8 cellular contexts compared by ENCODE assay signal in the genomic region with DNA sequence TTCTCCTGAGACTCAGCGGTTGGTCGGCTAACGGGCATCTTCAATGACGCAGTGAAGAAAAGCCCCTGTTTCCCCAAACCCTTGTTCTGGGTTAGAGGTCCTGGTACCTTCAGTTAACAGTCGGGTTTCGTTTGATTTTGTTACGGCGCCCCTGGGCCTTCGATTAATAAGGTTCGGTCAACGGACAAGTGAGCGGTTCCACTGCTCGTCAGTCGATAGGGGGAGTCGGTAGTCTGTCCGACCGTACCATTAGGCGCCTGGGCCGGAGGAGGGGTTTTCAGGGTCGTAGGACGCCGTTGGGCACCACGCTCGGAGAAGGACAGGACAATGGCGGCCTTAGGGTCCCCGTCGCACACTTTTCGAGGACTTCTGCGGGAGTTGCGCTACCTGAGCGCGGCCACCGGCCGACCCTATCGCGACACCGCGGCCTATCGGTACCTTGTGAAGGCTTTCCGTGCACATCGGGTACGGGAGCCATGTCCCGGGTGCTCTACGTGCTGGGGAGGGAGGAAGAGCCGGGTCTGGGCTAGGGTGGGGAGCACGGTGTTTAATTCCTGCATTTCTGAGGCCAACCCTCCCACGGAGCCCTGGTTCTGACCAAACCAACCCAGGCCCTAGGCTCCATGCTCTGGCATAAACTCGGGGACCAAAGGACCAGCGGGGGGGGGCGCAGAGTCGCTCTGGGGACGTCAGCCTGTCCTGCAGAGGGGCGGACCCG. TPM values are rescaled to one million over a fixed set of nuclear protein-coding genes. Genes with fewer than 3 reads are reported as not detected.
A peak's percentile ranks its signal among the peaks of the same experiment; 100 is the strongest.
DNase-seq lines count a peak whose midpoint lies in the region; ATAC-seq and TF ChIP-seq lines count a peak whose summit lies in the region.

A gene with protein sequence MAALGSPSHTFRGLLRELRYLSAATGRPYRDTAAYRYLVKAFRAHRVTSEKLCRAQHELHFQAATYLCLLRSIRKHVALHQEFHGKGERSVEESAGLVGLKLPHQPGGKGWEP (plus strand): TSS at position 280 of the 718 bp plus-strand sequence. CDS start 48 bp downstream, at position 328.

- H3K4me1 Mint-ChIP-seq in activated T-cell treated with anti-CD3 and anti-CD28 coated beads, Interleukin-2, amount 50 U/mL, for 4 hours (ENCODE audit: low read depth), result peaks cover 24% of the 10 kb centered on the region

- H2AFZ ChIP-seq in PC-3 (ENCODE audit: low read length), result peak within 1 kb of the TSS; percentile 86

- H3K4me1 ChIP-seq in PC-3 (ENCODE audit: insufficient read depth, low read length) (peaks cover 9% of the 10 kb centered on the region), esophagus muscularis mucosa (peaks cover 9 to 20% (median 18%) of the 10 kb centered on the region in 4 donors)

- H3K27ac ChIP-seq in PC-3 (ENCODE audit: low read length), result peak within 1 kb of the TSS; percentile 91
- H3K27ac ChIP-seq in esophagus muscularis mucosa (replicated peaks in 1 of 4), result peak within 1 kb of the TSS; percentile 97 to 100 (median 98)

- ATAC-seq in GM21576 (IDR thresholded peaks at IDR 0.05; ENCODE audit: unreplicated experiment), result peak; percentile 64
- peak; percentile 77 for ATAC-seq in PC-3
- ATAC-seq in activated T-cell treated with anti-CD3 and anti-CD28 coated beads, Interleukin-2, amount 50 U/mL, for 4 hours, result peak; percentile 62 to 69

- H4K20me1 ChIP-seq in PC-3 (ENCODE audit: low read length), result no peaks in the 10 kb centered on the region

- TF ChIP-seq EP300 in Ishikawa (IDR thresholded peaks at IDR 0.05; ENCODE audit: borderline replicate concordance) (peak; percentile 38; the same call in 1 of the 2 replicates), esophagus muscularis mucosa (IDR thresholded peaks at IDR 0.05) (no peak)

- CTCF ChIA-PET in PC-3 (lab: Charles Lee), result no interaction called here

- DNase-seq in DMS79 (lab: John Stamatoyannopoulos, UW) (peak; percentile 87), PC-3 (peak; percentile 82), esophagus muscularis mucosa (ENCODE audit: extremely low spot score) (peak; percentile 98), myocyte (ENCODE audit: low read depth) (peak; percentile 98)
- DNase-seq in activated T-cell treated with anti-CD3 and anti-CD28 coated beads, Interleukin-2, amount 50 U/mL, for 4 hours, result peak; percentile 73
- DNase-seq in stimulated activated CD8-positive, alpha-beta memory T cell treated with anti-CD3 and anti-CD28 coated beads, Interleukin-7, amount 100 ng/mL, for 4 hours (ENCODE audit: low read depth in 2 of 2), result peak; percentile 71 to 72

- H3K79me2 ChIP-seq in PC-3 (ENCODE audit: low read length), result peaks cover 28% of the 10 kb centered on the region

- H3K9me2 ChIP-seq in PC-3 (replicated peaks; ENCODE audit: low read length), result no peaks in the 10 kb centered on the region

- TF ChIP-seq POLR2A in esophagus muscularis mucosa (IDR thresholded peaks at IDR 0.05; ENCODE audit: low read depth), result peak; percentile 70

- WGBS in esophagus muscularis mucosa, result 0% methylated on average over 43 of the region's 54 CpGs

- peaks cover 5% of the 10 kb centered on the region for H3K36me3 Mint-ChIP-seq in activated T-cell treated with anti-CD3 and anti-CD28 coated beads, Interleukin-2, amount 50 U/mL, for 4 hours (ENCODE audit: insufficient read depth)

- H3K9me3 ChIP-seq in PC-3 (ENCODE audit: low read length) (no peaks in the 10 kb centered on the region), esophagus muscularis mucosa (peaks cover 0 to 8% (median 2%) of the 10 kb centered on the region in 4 donors)

- H3K4me3 ChIP-seq in PC-3 (ENCODE audit: low read length) (peak within 1 kb of the TSS; percentile 83), esophagus muscularis mucosa (peak within 1 kb of the TSS; percentile 75 to 92 (median 78))

- H3K27me3 ChIP-seq in PC-3 (ENCODE audit: low read length), result no peaks in the 10 kb centered on the region
- H3K27me3 ChIP-seq in esophagus muscularis mucosa, result no peaks in the 10 kb centered on the region

- intact Hi-C loops in PC-3 (cut with micrococcal nuclease), result no loop called here
- intact Hi-C loops in esophagus muscularis mucosa (cut with DNase I), result no loop called here

- H3F3A ChIP-seq in PC-3 (ENCODE audit: low read length, unreplicated experiment), result peaks cover 9% of the 10 kb centered on the region

- H3K9me3 Mint-ChIP-seq in activated T-cell treated with anti-CD3 and anti-CD28 coated beads, Interleukin-2, amount 50 U/mL, for 4 hours, result peaks cover 4% of the 10 kb centered on the region

- POLR2A ChIA-PET in PC-3 (lab: Charles Lee; ENCODE audit: unreplicated experiment), result no interaction called here

- peak within 1 kb of the TSS; percentile 99 for H3K9ac ChIP-seq in PC-3 (ENCODE audit: low read length)

- TF ChIP-seq CTCF in PC-3 (conservative IDR thresholded peaks at IDR 0.05; ENCODE audit: low read depth, low read length) (peak; percentile 45), esophagus muscularis mucosa (IDR thresholded peaks at IDR 0.05) (peak in 2 of 3 experiments; percentile 32 to 55)

- peak; percentile 24; the same call in 1 of the 2 replicates for TF ChIP-seq RAD21 in Ishikawa (IDR thresholded peaks at IDR 0.05; ENCODE audit: low read depth)

- peak within 1 kb of the TSS; percentile 97 for H3K4me3 Mint-ChIP-seq in activated T-cell treated with anti-CD3 and anti-CD28 coated beads, Interleukin-2, amount 50 U/mL, for 4 hours

- peak within 1 kb of the TSS; percentile 94 for H3K4me2 ChIP-seq in PC-3 (ENCODE audit: low read length)

- BruUV-seq in PC-3 (replicated peaks; lab: Mats Ljungman, UMichigan), result TSS peak; percentile 71

- H3K27me3 Mint-ChIP-seq in activated T-cell treated with anti-CD3 and anti-CD28 coated beads, Interleukin-2, amount 50 U/mL, for 4 hours (ENCODE audit: low read depth), result peaks cover 2% of the 10 kb centered on the region

- H3K36me3 ChIP-seq in PC-3 (ENCODE audit: low read depth, low read length) (no peaks in the 10 kb centered on the region), esophagus muscularis mucosa (peaks cover 0 to 10% (median 7%) of the 10 kb centered on the region in 4 donors)

TF ChIP-seq in Ishikawa, 13 proteins besides CTCF, POLR2A, EP300 and RAD21:
- TF ChIP-seq CEBPB (IDR thresholded peaks at IDR 0.05) (no peak), CREB1 (IDR thresholded peaks at IDR 0.05; ENCODE audit: low read depth) (peak; percentile 74), TEAD4 (IDR thresholded peaks at IDR 0.05) (0 out of 2 replicates have a peak, but pooled peaks have one; percentile 8), NFIC (IDR thresholded peaks at IDR 0.05) (0 out of 2 replicates have a peak, but pooled peaks have one; percentile 26), YY1 (IDR thresholded peaks at IDR 0.05; ENCODE audit: low read depth) (peak; percentile 85), FOXM1 (IDR thresholded peaks at IDR 0.05; ENCODE audit: borderline replicate concordance, low read depth) (peak; percentile 21; the same call in 1 of the 2 replicates), EGR1 (IDR thresholded peaks at IDR 0.05) (no peak), ZBTB7A (IDR thresholded peaks at IDR 0.05; ENCODE audit: low read depth) (peak; percentile 93), TAF1 (IDR thresholded peaks at IDR 0.05; ENCODE audit: low read depth) (peak; percentile 78), TCF12 (IDR thresholded peaks at IDR 0.05; ENCODE audit: low read depth) (no peak; the same call in 1 of the 2 replicates)
- TF ChIP-seq, protein P1, sequence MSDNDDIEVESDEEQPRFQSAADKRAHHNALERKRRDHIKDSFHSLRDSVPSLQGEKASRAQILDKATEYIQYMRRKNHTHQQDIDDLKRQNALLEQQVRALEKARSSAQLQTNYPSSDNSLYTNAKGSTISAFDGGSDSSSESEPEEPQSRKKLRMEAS (IDR thresholded peaks at IDR 0.05), result no peak; the same call in none of the 2 replicates
- TF ChIP-seq, protein P2, sequence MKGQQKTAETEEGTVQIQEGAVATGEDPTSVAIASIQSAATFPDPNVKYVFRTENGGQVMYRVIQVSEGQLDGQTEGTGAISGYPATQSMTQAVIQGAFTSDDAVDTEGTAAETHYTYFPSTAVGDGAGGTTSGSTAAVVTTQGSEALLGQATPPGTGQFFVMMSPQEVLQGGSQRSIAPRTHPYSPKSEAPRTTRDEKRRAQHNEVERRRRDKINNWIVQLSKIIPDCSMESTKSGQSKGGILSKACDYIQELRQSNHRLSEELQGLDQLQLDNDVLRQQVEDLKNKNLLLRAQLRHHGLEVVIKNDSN (IDR thresholded peaks at IDR 0.05), result no peak
- TF ChIP-seq, protein P3, sequence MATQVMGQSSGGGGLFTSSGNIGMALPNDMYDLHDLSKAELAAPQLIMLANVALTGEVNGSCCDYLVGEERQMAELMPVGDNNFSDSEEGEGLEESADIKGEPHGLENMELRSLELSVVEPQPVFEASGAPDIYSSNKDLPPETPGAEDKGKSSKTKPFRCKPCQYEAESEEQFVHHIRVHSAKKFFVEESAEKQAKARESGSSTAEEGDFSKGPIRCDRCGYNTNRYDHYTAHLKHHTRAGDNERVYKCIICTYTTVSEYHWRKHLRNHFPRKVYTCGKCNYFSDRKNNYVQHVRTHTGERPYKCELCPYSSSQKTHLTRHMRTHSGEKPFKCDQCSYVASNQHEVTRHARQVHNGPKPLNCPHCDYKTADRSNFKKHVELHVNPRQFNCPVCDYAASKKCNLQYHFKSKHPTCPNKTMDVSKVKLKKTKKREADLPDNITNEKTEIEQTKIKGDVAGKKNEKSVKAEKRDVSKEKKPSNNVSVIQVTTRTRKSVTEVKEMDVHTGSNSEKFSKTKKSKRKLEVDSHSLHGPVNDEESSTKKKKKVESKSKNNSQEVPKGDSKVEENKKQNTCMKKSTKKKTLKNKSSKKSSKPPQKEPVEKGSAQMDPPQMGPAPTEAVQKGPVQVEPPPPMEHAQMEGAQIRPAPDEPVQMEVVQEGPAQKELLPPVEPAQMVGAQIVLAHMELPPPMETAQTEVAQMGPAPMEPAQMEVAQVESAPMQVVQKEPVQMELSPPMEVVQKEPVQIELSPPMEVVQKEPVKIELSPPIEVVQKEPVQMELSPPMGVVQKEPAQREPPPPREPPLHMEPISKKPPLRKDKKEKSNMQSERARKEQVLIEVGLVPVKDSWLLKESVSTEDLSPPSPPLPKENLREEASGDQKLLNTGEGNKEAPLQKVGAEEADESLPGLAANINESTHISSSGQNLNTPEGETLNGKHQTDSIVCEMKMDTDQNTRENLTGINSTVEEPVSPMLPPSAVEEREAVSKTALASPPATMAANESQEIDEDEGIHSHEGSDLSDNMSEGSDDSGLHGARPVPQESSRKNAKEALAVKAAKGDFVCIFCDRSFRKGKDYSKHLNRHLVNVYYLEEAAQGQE (IDR thresholded peaks at IDR 0.05; ENCODE audit: low read depth), result no peak

RNA-seq across cellular contexts. Expression of the gene that starts here (rescaled TPM):
- total RNA-seq in PC-3 (2014; rRNA removed) (8.8 and 12.2 TPM in 2 replicates), esophagus muscularis mucosa (10 to 100 TPM; 17.4 to 26.4 (median 19.7) TPM), myocyte (17.4 and 25.7 TPM in 2 replicates)
- total RNA-seq in activated T-cell treated with anti-CD3 and anti-CD28 coated beads, Interleukin-2, amount 50 U/mL, for 4 hours, result 1 to 10 TPM; 4.5 to 8.7 (median 5.9) TPM
- 31.0 TPM for polyA plus RNA-seq in myocyte (2012)

Comparison
In these comparisons a context has a peak if more than half of its experiments do, and no peak if none do; other contexts are left out.
1. Peak in every context shown above with its lines: DNase-seq, ATAC-seq, H3K4me3 ChIP-seq and H3K27ac ChIP-seq.